ENCODE assay signal across 8 cellular contexts in genomic region chr12:105420659-105421240, GRCh38.
A peak's percentile ranks its signal among the peaks of the same experiment; 100 is the strongest.
DNase-seq lines count a peak whose midpoint lies in the region; ATAC-seq and TF ChIP-seq lines count a peak whose summit lies in the region.

No MANE protein-coding gene starts in this region.

- no peaks in the 10 kb centered on the region for H3K27me3 Mint-ChIP-seq in Calu3 (ENCODE audit: unreplicated experiment)
- no peaks in the 10 kb centered on the region for H3K27me3 Mint-ChIP-seq in central memory CD8-positive, alpha-beta T cell

- BruUV-seq in Calu3 (replicated peaks; lab: Mats Ljungman, UMichigan): no TSS peak

- peak; percentile 85 for TF ChIP-seq CTCF in Calu3 (IDR thresholded peaks at IDR 0.05; ENCODE audit: unreplicated experiment)

- no peak overlapping the region for H3K27ac Mint-ChIP-seq in Calu3 (ENCODE audit: unreplicated experiment)
- no peak overlapping the region for H3K27ac Mint-ChIP-seq in central memory CD8-positive, alpha-beta T cell (ENCODE audit: low read depth)

- CTCF ChIA-PET in Calu3 (lab: Charles Lee): interaction anchor here (1.0 to 2.2 kb wide), 9 partner anchors 25 to 807 kb away, joined by 3 to 26 read pairs (median 7); partner anchors contain the start of gene NUAK1

- no peaks in the 10 kb centered on the region for H3K36me3 Mint-ChIP-seq in Calu3 (ENCODE audit: insufficient read depth, unreplicated experiment)
- no peaks in the 10 kb centered on the region for H3K36me3 Mint-ChIP-seq in central memory CD8-positive, alpha-beta T cell (ENCODE audit: insufficient read depth)

- DNase-seq in Calu3 (peak; percentile 85), NCI-H2227 treated with DMSO at 0.1 percent for 48 hours (lab: John Stamatoyannopoulos, UW) (peak; percentile 66), kidney tubule cell (ENCODE audit: low spot score) (peak; percentile 76)
- DNase-seq in activated CD4-positive, CD25-positive, alpha-beta regulatory T cell treated with anti-CD3 and anti-CD28 coated beads, Interleukin-2, amount 50 U/mL, for 72 hours: peak; percentile 63
- DNase-seq in central memory CD8-positive, alpha-beta T cell (ENCODE audit: low spot score in 2 of 2): peak; percentile 35 to 38
- DNase-seq in stimulated activated CD4-positive, alpha-beta T cell treated with anti-CD3 and anti-CD28 coated beads, Interleukin-4, amount 100 ng/mL, for 1 hour: peak; percentile 60

- H3K9me3 Mint-ChIP-seq in Calu3 (ENCODE audit: low read depth, unreplicated experiment): no peaks in the 10 kb centered on the region
- no peaks in the 10 kb centered on the region for H3K9me3 Mint-ChIP-seq in central memory CD8-positive, alpha-beta T cell

- no peak overlapping the region for H3K4me3 Mint-ChIP-seq in Calu3 (ENCODE audit: low read depth, unreplicated experiment)
- H3K4me3 Mint-ChIP-seq in central memory CD8-positive, alpha-beta T cell: no peak overlapping the region

- intact Hi-C loops in Calu3 (cut with micrococcal nuclease; ENCODE audit: unreplicated experiment): loop anchor here (1.0 to 10.0 kb wide), 6 partner anchors 284 to 804 kb away; no protein-coding TSS in a partner anchor

- peak; percentile 48 for ATAC-seq in HG02610 (IDR thresholded peaks at IDR 0.05; ENCODE audit: unreplicated experiment)
- no peak for ATAC-seq in central memory CD8-positive, alpha-beta T cell (replicated peaks; ENCODE audit: extremely low read depth, poor library complexity, severe bottlenecking)
- ATAC-seq in HG02623 (IDR thresholded peaks at IDR 0.05; ENCODE audit: unreplicated experiment): no peak

- peaks cover 23% of the 10 kb centered on the region for H3K4me1 Mint-ChIP-seq in Calu3 (ENCODE audit: low read depth, unreplicated experiment)
- no peaks in the 10 kb centered on the region for H3K4me1 Mint-ChIP-seq in central memory CD8-positive, alpha-beta T cell
